In the genomic region with DNA sequence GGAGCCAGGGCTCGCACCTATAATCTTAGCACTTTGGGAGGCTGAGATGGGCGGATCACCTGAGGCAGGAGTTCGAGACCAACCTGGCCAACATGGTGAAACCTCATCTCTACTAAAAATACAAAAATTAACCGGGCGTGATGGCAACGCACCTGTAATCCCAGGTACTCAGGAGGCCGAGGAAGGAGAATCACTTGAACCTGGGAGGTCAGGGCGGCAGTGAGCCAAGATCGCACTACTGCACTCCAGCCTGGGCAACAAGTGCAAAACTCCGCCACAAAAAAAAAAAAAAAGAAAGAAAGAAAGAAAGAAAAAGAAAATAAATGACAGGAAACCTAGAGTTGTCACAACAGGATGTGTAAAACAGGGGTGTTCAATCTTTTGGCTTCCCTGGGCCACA, we compare ENCODE assay signal across 21 cellular contexts.
"Had no signal": no experiment of that assay in that cellular context is flagged by ENCODE, and none has a peak within 500 bp of the region (broad histone marks: within the 10 kb centered on the region; RNA-seq: fewer than 3 reads in every experiment).

No MANE protein-coding gene starts in this region.

- H3K9me3 ChIP-seq: MG63, SK-N-SH had no signal

- H3K27me3 ChIP-seq: MG63 had no signal

- FAIRE-seq: RCC 7860 had no signal

- DNase-seq: Karpas-422, KBM-7, MG63, NCI-H1092 treated with DMSO at 0.1 percent for 48 hours, NCI-H1436, NCI-H187, NCI-H2029, NCI-H2081 treated with DMSO at 0.1 percent for 48 hours, NCI-H2171, NCI-H226, NCI-H446, NCI-H510A, NCI-H524 treated with DMSO at 0.1 percent for 48 hours, NCI-H69, NCI-H774, Right ventricle myocardium superior, RPMI8226, SIG-M5, SK-N-SH, SW 1271 had no signal

- H3K4me3 ChIP-seq: MG63 had no signal

- H3K4me2 ChIP-seq: SK-N-SH had no signal

- H3K9ac ChIP-seq: SK-N-SH had no signal

- H3K9me2 ChIP-seq: SK-N-SH had no signal
